ENCODE assay signal across 13 cellular contexts in the genomic region with DNA sequence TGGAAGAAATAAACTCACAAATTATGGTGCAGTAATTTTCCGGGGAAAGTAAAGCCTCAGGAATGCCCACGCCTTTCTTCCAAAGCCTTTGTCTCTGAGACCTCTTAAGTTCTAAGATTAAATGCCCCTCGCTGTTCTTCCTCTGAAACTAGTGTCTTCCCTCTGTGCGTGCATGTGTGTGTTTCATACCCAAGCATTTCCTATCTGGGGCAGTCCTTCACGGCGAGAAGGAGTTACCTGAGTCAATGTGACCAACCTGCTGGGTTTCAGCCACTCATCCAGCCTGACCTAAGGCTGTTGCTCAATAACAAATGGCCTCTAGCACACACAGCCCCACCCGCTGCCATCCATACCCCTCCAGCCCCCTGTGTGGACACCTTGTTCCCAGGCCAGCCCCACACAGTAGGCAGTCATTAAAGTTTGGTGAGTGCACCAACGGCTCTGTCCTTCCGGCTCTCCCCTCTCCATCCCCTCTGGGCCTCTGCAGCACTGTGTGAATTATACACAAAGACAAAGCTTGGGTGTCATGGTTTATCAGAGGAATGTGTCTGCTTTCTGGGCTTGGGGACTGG. TPM values are rescaled to one million over a fixed set of nuclear protein-coding genes. Genes with fewer than 3 reads are reported as not detected.
DNase-seq lines count a peak whose midpoint lies in the region; ATAC-seq and TF ChIP-seq lines count a peak whose summit lies in the region.
"Had no signal": no experiment of that assay in that cellular context is flagged by ENCODE, and none has a peak within 500 bp of the region (broad histone marks: within the 10 kb centered on the region; RNA-seq: fewer than 3 reads in every experiment).

No MANE protein-coding gene starts in this region.

- CTCF ChIA-PET in activated CD4-positive, alpha-beta T cell treated with anti-CD3 and anti-CD28 coated beads, Interleukin-2, amount 10 ng/mL, durations not matched to agents 7 days and 5 days (lab: Charles Lee), result interaction anchor here (0.9 to 1.5 kb wide), 4 partner anchors 11 to 37 kb away, joined by 3 to 4 read pairs (median 3); no protein-coding TSS in a partner anchor
- CTCF ChIA-PET in activated CD4-positive, alpha-beta T cell treated with anti-CD3 and anti-CD28 coated beads for 36 hours (lab: Charles Lee), result interaction anchor here (0.7 kb wide), 1 partner anchor 207 kb away, joined by 3 read pairs; no protein-coding TSS in a partner anchor

- H3K9me3 ChIP-seq in mucosa of descending colon, result no peaks in the 10 kb centered on the region
- no peaks in the 10 kb centered on the region for H3K9me3 ChIP-seq in thoracic aorta
- H3K9me3 ChIP-seq: HAP-1, SK-N-SH had no signal

- DNase-seq in activated CD4-positive, alpha-beta T cell treated with anti-CD3 and anti-CD28 coated beads, Interleukin-2, amount 10 ng/mL, durations not matched to agents 7 days and 5 days, result no peak
- no peak for DNase-seq in activated CD4-positive, alpha-beta T cell treated with anti-CD3 and anti-CD28 coated beads for 36 hours
- peak; percentile 53 for DNase-seq in ecto neural progenitor cell (ENCODE audit: low spot score)
- DNase-seq in mucosa of descending colon, result peak in 1 of 3 donors; percentile 8
- no peak for DNase-seq in thoracic aorta (ENCODE audit: low spot score)
- DNase-seq in NCI-H774 (lab: John Stamatoyannopoulos, UW), result no peak
- DNase-seq in activated CD4-positive, alpha-beta T cell treated with anti-CD3 and anti-CD28 coated beads, Interleukin-2, amount 50 U/mL, for 4 hours, result no peak
- DNase-seq: activated CD8-positive, alpha-beta memory T cell treated with anti-CD3 and anti-CD28 coated beads, Interleukin-2, amount 50 U/mL, for 48 hours; NCI-H345; SK-N-SH; stimulated activated CD4-positive, alpha-beta T cell treated with anti-CD3 and anti-CD28 coated beads, Interleukin-12 subunit alpha, Interleukin-12 subunit beta, amount 100 ng/mL, for 4 hours had no signal

- H3K9me3 Mint-ChIP-seq in activated CD4-positive, alpha-beta T cell treated with anti-CD3 and anti-CD28 coated beads, Interleukin-2, amount 10 ng/mL, durations not matched to agents 7 days and 5 days, result no peaks in the 10 kb centered on the region
- H3K9me3 Mint-ChIP-seq in activated CD4-positive, alpha-beta T cell treated with anti-CD3 and anti-CD28 coated beads for 36 hours (ENCODE audit: low read depth), result no peaks in the 10 kb centered on the region

- no peak overlapping the region for H3K4me3 Mint-ChIP-seq in activated CD4-positive, alpha-beta T cell treated with anti-CD3 and anti-CD28 coated beads, Interleukin-2, amount 10 ng/mL, durations not matched to agents 7 days and 5 days
- no peak overlapping the region for H3K4me3 Mint-ChIP-seq in activated CD4-positive, alpha-beta T cell treated with anti-CD3 and anti-CD28 coated beads for 36 hours

- TF ChIP-seq CTCF in mucosa of descending colon (IDR thresholded peaks at IDR 0.05) (no peak), thoracic aorta (IDR thresholded peaks at IDR 0.05) (no peak)

- H3K36me3 Mint-ChIP-seq in activated CD4-positive, alpha-beta T cell treated with anti-CD3 and anti-CD28 coated beads, Interleukin-2, amount 10 ng/mL, durations not matched to agents 7 days and 5 days (ENCODE audit: low read depth), result peaks cover 2% of the 10 kb centered on the region
- H3K36me3 Mint-ChIP-seq in activated CD4-positive, alpha-beta T cell treated with anti-CD3 and anti-CD28 coated beads for 36 hours (ENCODE audit: low read depth), result no peaks in the 10 kb centered on the region

- H3K27ac ChIP-seq in thoracic aorta, result peak overlapping the region; percentile 9 to 11

- POLR2A ChIA-PET in activated CD4-positive, alpha-beta T cell treated with anti-CD3 and anti-CD28 coated beads, Interleukin-2, amount 10 ng/mL, durations not matched to agents 7 days and 5 days (lab: Charles Lee), result no interaction called here
- POLR2A ChIA-PET in activated CD4-positive, alpha-beta T cell treated with anti-CD3 and anti-CD28 coated beads for 36 hours (lab: Charles Lee), result interaction anchor here (0.6 kb wide), 1 partner anchor 205 kb away, joined by 3 read pairs; no protein-coding TSS in a partner anchor

- peak overlapping the region; percentile 17 for H3K27ac Mint-ChIP-seq in activated CD4-positive, alpha-beta T cell treated with anti-CD3 and anti-CD28 coated beads, Interleukin-2, amount 10 ng/mL, durations not matched to agents 7 days and 5 days
- H3K27ac Mint-ChIP-seq in activated CD4-positive, alpha-beta T cell treated with anti-CD3 and anti-CD28 coated beads for 36 hours, result no peak overlapping the region

- H3K4me1 ChIP-seq in mucosa of descending colon (ENCODE audit: low read depth) (peaks cover 4% of the 10 kb centered on the region), thoracic aorta (ENCODE audit: control insufficient read depth in 1 of 2, low read depth in 2 of 2) (peaks cover 34 to 88% of the 10 kb centered on the region in 2 donors)
- H3K4me1 ChIP-seq: HAP-1 had no signal

- no peaks in the 10 kb centered on the region for H3K27me3 Mint-ChIP-seq in activated CD4-positive, alpha-beta T cell treated with anti-CD3 and anti-CD28 coated beads, Interleukin-2, amount 10 ng/mL, durations not matched to agents 7 days and 5 days
- H3K27me3 Mint-ChIP-seq in activated CD4-positive, alpha-beta T cell treated with anti-CD3 and anti-CD28 coated beads for 36 hours, result no peaks in the 10 kb centered on the region

- H3K4me1 Mint-ChIP-seq in activated CD4-positive, alpha-beta T cell treated with anti-CD3 and anti-CD28 coated beads, Interleukin-2, amount 10 ng/mL, durations not matched to agents 7 days and 5 days, result peaks cover 9% of the 10 kb centered on the region
- H3K4me1 Mint-ChIP-seq in activated CD4-positive, alpha-beta T cell treated with anti-CD3 and anti-CD28 coated beads for 36 hours, result no peaks in the 10 kb centered on the region

- H3K27me3 ChIP-seq in thoracic aorta (replicated peaks; ENCODE audit: insufficient read depth), result no peaks in the 10 kb centered on the region

- H3K4me3 ChIP-seq in mucosa of descending colon, result no peak overlapping the region
- H3K4me3 ChIP-seq in thoracic aorta, result no peak overlapping the region
- H3K4me3 ChIP-seq: HAP-1 had no signal

- H3K36me3 ChIP-seq in mucosa of descending colon (ENCODE audit: low read depth) (no peaks in the 10 kb centered on the region), thoracic aorta (no peaks in the 10 kb centered on the region)
- H3K36me3 ChIP-seq: HAP-1 had no signal

- no peak for ATAC-seq in activated CD4-positive, alpha-beta T cell treated with anti-CD3 and anti-CD28 coated beads for 36 hours
- ATAC-seq in mucosa of descending colon (peak; percentile 4), thoracic aorta (ENCODE audit: insufficient number of reproducible peaks, low FRiP score, low read depth) (no peak), HG03139 (IDR thresholded peaks at IDR 0.05; ENCODE audit: unreplicated experiment) (no peak)

- intact Hi-C loops in activated CD4-positive, alpha-beta T cell treated with anti-CD3 and anti-CD28 coated beads for 36 hours (cut with DNase I, micrococcal nuclease), result no loop called here
- intact Hi-C loops in mucosa of descending colon (cut with DNase I, micrococcal nuclease), result no loop called here

RNA-seq across cellular contexts. Expression of gene FOSL2, which starts 53.8 kb away (rescaled TPM):
- total RNA-seq in activated CD4-positive, alpha-beta T cell treated with anti-CD3 and anti-CD28 coated beads, Interleukin-2, amount 10 ng/mL, durations not matched to agents 7 days and 5 days, result 10 to 100 TPM; 39.6 to 47.0 TPM
- 100 to 1,000 TPM; 135 to 225 TPM for total RNA-seq in activated CD4-positive, alpha-beta T cell treated with anti-CD3 and anti-CD28 coated beads for 36 hours
- 100 to 1,000 TPM; 160 to 166 (median 162) TPM for total RNA-seq in mucosa of descending colon
- total RNA-seq in thoracic aorta, result 100 to 1,000 TPM; 188 to 311 TPM
